Comparison of ENCODE assay signal across 8 cellular contexts in genomic region chr3:9731206-9732079, GRCh38. TPM values are rescaled to one million over a fixed set of nuclear protein-coding genes. Genes with fewer than 3 reads are reported as not detected.
DNase-seq lines count a peak whose midpoint lies in the region; ATAC-seq lines count a peak whose summit lies in the region.

Gene BRPF1, plus strand, starts transcription at chr3:9731735. Its CDS starts 2,406 bp downstream, at chr3:9734141.

- H3K4me3 Mint-ChIP-seq in effector memory CD8-positive, alpha-beta T cell: peak within 1 kb of the TSS; percentile 91

- no peak within 1 kb of the TSS for H3K14ac ChIP-seq in mesenchymal stem cell (ENCODE audit: low read length in 2 of 2)

- H3K9me3 Mint-ChIP-seq in effector memory CD8-positive, alpha-beta T cell: no peaks in the 10 kb centered on the region

- H3K23ac ChIP-seq in mesenchymal stem cell (ENCODE audit: low read length in 2 of 2): no peak within 1 kb of the TSS

- peak within 1 kb of the TSS; percentile 83 to 98 for H3K18ac ChIP-seq in mesenchymal stem cell (ENCODE audit: low read depth in 1 of 2, low read length in 2 of 2)

- H2AK5ac ChIP-seq in mesenchymal stem cell (ENCODE audit: low read length, severe bottlenecking): no peak within 1 kb of the TSS

- peak; percentile 96 for DNase-seq in COLO668 (lab: John Stamatoyannopoulos, UW; ENCODE audit: unreplicated experiment)
- DNase-seq in HT1080 (ENCODE audit: low read depth): peak; percentile 90
- DNase-seq in NOMO-1 treated with DMSO at 0.1 percent for 48 hours (lab: John Stamatoyannopoulos, UW; ENCODE audit: unreplicated experiment): peak; percentile 95
- DNase-seq in activated CD8-positive, alpha-beta memory T cell treated with anti-CD3 and anti-CD28 coated beads for 4 hours (ENCODE audit: low read depth in 2 of 2): peak; percentile 99 to 100
- DNase-seq in effector memory CD8-positive, alpha-beta T cell: peak; percentile 94 to 95 (median 95)
- DNase-seq in mesenchymal stem cell: peak; percentile 99
- peak; percentile 99 for DNase-seq in stimulated activated CD8-positive, alpha-beta memory T cell treated with anti-CD3 and anti-CD28 coated beads, Interleukin-12 subunit alpha, Interleukin-12 subunit beta, amount 100 ng/mL, for 4 hours (ENCODE audit: low read depth)

- H3K79me1 ChIP-seq in mesenchymal stem cell (replicated peaks; ENCODE audit: low read length, poor library complexity, severe bottlenecking): peaks cover 5% of the 10 kb centered on the region

- H3K27ac Mint-ChIP-seq in effector memory CD8-positive, alpha-beta T cell: peak within 1 kb of the TSS; percentile 89 to 95

- H3K9ac ChIP-seq in mesenchymal stem cell (ENCODE audit: low read length): peak within 1 kb of the TSS; percentile 100

- H4K91ac ChIP-seq in mesenchymal stem cell (ENCODE audit: low read length): peak within 1 kb of the TSS; percentile 74

- peaks cover 48 to 49% of the 10 kb centered on the region in 2 donors for H3K4me1 Mint-ChIP-seq in effector memory CD8-positive, alpha-beta T cell (ENCODE audit: low read depth in 2 of 2)

- H2BK15ac ChIP-seq in mesenchymal stem cell (ENCODE audit: low read depth, poor library complexity, severe bottlenecking): peak within 1 kb of the TSS; percentile 60

- H3K27me3 Mint-ChIP-seq in effector memory CD8-positive, alpha-beta T cell: no peaks in the 10 kb centered on the region

- H3K4me2 ChIP-seq in mesenchymal stem cell (ENCODE audit: low read length, poor library complexity, severe bottlenecking): peak within 1 kb of the TSS; percentile 81

- H2BK120ac ChIP-seq in mesenchymal stem cell (ENCODE audit: low read depth, low read length): peak within 1 kb of the TSS; percentile 98

- peak; percentile 92 for ATAC-seq in GM21360 (IDR thresholded peaks at IDR 0.05; ENCODE audit: unreplicated experiment)
- ATAC-seq in effector memory CD8-positive, alpha-beta T cell (replicated peaks): peak; percentile 88

- H3K27ac ChIP-seq in mesenchymal stem cell (ENCODE audit: low read length, poor library complexity, severe bottlenecking): peak within 1 kb of the TSS; percentile 99

- peaks cover 14% of the 10 kb centered on the region for H3K4me1 ChIP-seq in mesenchymal stem cell (ENCODE audit: control insufficient read depth, insufficient read depth, low read depth, low read length)

- H2BK5ac ChIP-seq in mesenchymal stem cell (ENCODE audit: low read depth, low read length, poor library complexity, severe bottlenecking): peak within 1 kb of the TSS; percentile 100

- peak within 1 kb of the TSS; percentile 77 to 84 for H3K4ac ChIP-seq in mesenchymal stem cell (ENCODE audit: low read depth in 1 of 2, low read length in 2 of 2)

- H4K8ac ChIP-seq in mesenchymal stem cell (ENCODE audit: low read length): peak within 1 kb of the TSS; percentile 90

- H3K4me3 ChIP-seq in mesenchymal stem cell (ENCODE audit: insufficient read depth in 1 of 2, low read depth in 1 of 2, low read length in 2 of 2): peak within 1 kb of the TSS; percentile 88 to 92

- H3K36me3 ChIP-seq in mesenchymal stem cell (ENCODE audit: control insufficient read depth in 1 of 2, insufficient read depth in 2 of 2, low read depth in 1 of 2, low read length in 2 of 2): peaks cover 18 to 23% of the 10 kb centered on the region in 2 experiments

- no peaks in the 10 kb centered on the region for H3K9me3 ChIP-seq in mesenchymal stem cell (ENCODE audit: control insufficient read depth, low read length)

- peaks cover 0 to 13% of the 10 kb centered on the region in 2 experiments for H3K27me3 ChIP-seq in mesenchymal stem cell (ENCODE audit: control insufficient read depth in 1 of 2, insufficient read depth in 1 of 2, low read length in 2 of 2)

- H2AFZ ChIP-seq in mesenchymal stem cell (ENCODE audit: low read depth, low read length): peak within 1 kb of the TSS; percentile 90

- WGBS in mesenchymal stem cell: under 1% methylated on average over 48 of the region's 88 CpGs

- peaks cover 41% of the 10 kb centered on the region for H3K36me3 Mint-ChIP-seq in effector memory CD8-positive, alpha-beta T cell (ENCODE audit: insufficient read depth)

- H2BK12ac ChIP-seq in mesenchymal stem cell (ENCODE audit: low read length in 2 of 2): peak within 1 kb of the TSS in 1 of 2 experiments; percentile 74

RNA-seq across cellular contexts. Expression of gene BRPF1, which starts in this region (rescaled TPM):
- total RNA-seq in HT1080 (2014; rRNA removed; shearing (Covaris generic)): 19.9 and 22.9 TPM in 2 replicates
- 10.7 and 10.9 TPM in 2 replicates for polyA plus RNA-seq in HT1080 (2015; cell fraction: cytosol; rRNA removed)
- polyA plus RNA-seq in HT1080 (2015; cell fraction: nucleus; rRNA removed): 22.2 and 29.1 TPM in 2 replicates
- polyA plus RNA-seq in mesenchymal stem cell (2013, experiment 1 of 2): 7.8 TPM
- 7.6 TPM for polyA plus RNA-seq in mesenchymal stem cell (2013, experiment 2 of 2)

Comparison
In these comparisons a context has a peak if more than half of its experiments do, and no peak if none do; other contexts are left out.
1. Peak in every context shown above with its lines: DNase-seq, ATAC-seq, H3K4me3 ChIP-seq and H3K27ac ChIP-seq.